12 cellular contexts compared by ENCODE assay signal in genomic region chr3:122498152-122498551, GRCh38. TPM values are rescaled to one million over a fixed set of nuclear protein-coding genes. Genes with fewer than 3 reads are reported as not detected.
A peak's percentile ranks its signal among the peaks of the same experiment; 100 is the strongest.
DNase-seq lines count a peak whose midpoint lies in the region; ATAC-seq, FAIRE-seq and TF ChIP-seq lines count a peak whose summit lies in the region.
"Had no signal": no experiment of that assay in that cellular context is flagged by ENCODE, and none has a peak within 500 bp of the region (broad histone marks: within the 10 kb centered on the region; RNA-seq: fewer than 3 reads in every experiment).

No MANE protein-coding gene starts in this region.

- peaks cover 18 to 69% of the 10 kb centered on the region in 2 experiments for H3K79me1 ChIP-seq in IMR-90 (ENCODE audit: low read depth in 1 of 2, low read length in 2 of 2)

- intact Hi-C loops in IMR-90 (cut with micrococcal nuclease) (no loop called here), GM12878 (cut with micrococcal nuclease; ENCODE audit: unreplicated experiment) (no loop called here), natural killer cell (cut with micrococcal nuclease) (loop anchor here (5.0 kb wide), 1 partner anchor 81 kb away; the partner anchor contains the start of gene WDR5B)

- H3K27ac Mint-ChIP-seq in natural killer cell: peak overlapping the region; percentile 54 to 85

- no peak overlapping the region for H2AK5ac ChIP-seq in IMR-90 (ENCODE audit: low read depth, low read length)

- H2AK9ac ChIP-seq in IMR-90 (replicated peaks; ENCODE audit: low read depth, low read length, poor library complexity): no peak overlapping the region

- no peaks in the 10 kb centered on the region for H3K27me3 ChIP-seq in IMR-90 (ENCODE audit: control insufficient read depth, insufficient read depth, low read length)
- no peaks in the 10 kb centered on the region for H3K27me3 ChIP-seq in GM12878 (replicated peaks in 1 of 2; ENCODE audit: control insufficient read depth in 2 of 2, insufficient read depth in 2 of 2, low read length in 1 of 2)
- no peaks in the 10 kb centered on the region for H3K27me3 ChIP-seq in brain microvascular endothelial cell (replicated peaks)
- H3K27me3 ChIP-seq: left lung had no signal

- TF ChIP-seq RAD21 in IMR-90 (IDR thresholded peaks at IDR 0.05; ENCODE audit: low read length) (no peak), GM12878 (IDR thresholded peaks at IDR 0.05; ENCODE audit: insufficient read depth, low read depth, low read length) (no peak)

- TF ChIP-seq CTCF in IMR-90 (conservative IDR thresholded peaks at IDR 0.05; ENCODE audit: low read depth, low read length): no peak
- TF ChIP-seq CTCF in GM12878 (IDR thresholded peaks at IDR 0.05 in 2 of 3, conservative IDR thresholded peaks at IDR 0.05 in 1 of 3; ENCODE audit: control insufficient read depth in 2 of 3, extremely low read depth in 1 of 3, insufficient read depth in 1 of 3, low read depth in 3 of 3, low read length in 3 of 3): no peak
- TF ChIP-seq CTCF in natural killer cell (IDR thresholded peaks at IDR 0.05): no peak
- TF ChIP-seq CTCF in brain microvascular endothelial cell (IDR thresholded peaks at IDR 0.05; ENCODE audit: low read depth, low read length, missing control alignments): no peak

- no peak overlapping the region for H4K5ac ChIP-seq in IMR-90 (ENCODE audit: low read depth, low read length)

- no peak overlapping the region for H3K9ac ChIP-seq in IMR-90 (ENCODE audit: low read depth, low read length)
- H3K9ac ChIP-seq in GM12878 (ENCODE audit: control insufficient read depth, insufficient read depth, low read length): no peak overlapping the region

- no peak overlapping the region for H4K91ac ChIP-seq in IMR-90 (ENCODE audit: insufficient read depth, low read depth, low read length)

- dilution Hi-C loops in IMR-90 (cut with HindIII; ENCODE audit: low sequenced_read_pairs, unreplicated experiment): no loop called here

- no peaks in the 10 kb centered on the region for H3K36me3 Mint-ChIP-seq in natural killer cell

- CTCF ChIA-PET in IMR-90 (lab: Yijun Ruan, JAX) (no interaction called here), GM12878 (lab: Yijun Ruan, JAX) (interaction anchor here (0.6 to 2.5 kb wide), 3 partner anchors 10 to 13 kb away, joined by 3 to 11 read pairs (median 5); no protein-coding TSS in a partner anchor)

- TF ChIP-seq POLR2A in GM12892 (IDR thresholded peaks at IDR 0.05; ENCODE audit: low read depth, low read length) (no peak), IMR-90 (IDR thresholded peaks at IDR 0.05; ENCODE audit: low read depth, low read length) (no peak), GM12878 (IDR thresholded peaks at IDR 0.05; ENCODE audit: low read depth, low read length) (no peak)

- ATAC-seq in IMR-90 (ENCODE audit: low read depth): no peak
- ATAC-seq in GM12878: peak; percentile 11; the same call in 2 of the 3 replicates
- ATAC-seq in natural killer cell: no peak
- no peak for ATAC-seq in HG02678 (IDR thresholded peaks at IDR 0.05; ENCODE audit: unreplicated experiment)

- in situ Hi-C loops in IMR-90 (cut with MboI; ENCODE audit: low sequenced_read_pairs): no loop called here
- in situ Hi-C loops in GM12878 (cut with MboI): no loop called here
- in situ Hi-C loops in brain microvascular endothelial cell (cut with HindIII; ENCODE audit: low pct_ligation_motif_present, low sequenced_read_pairs): no loop called here

- POLR2A ChIA-PET in IMR-90 (lab: Charles Lee; ENCODE audit: unreplicated experiment): no interaction called here
- POLR2A ChIA-PET in GM12878 (lab: Charles Lee): interaction anchor here (1.1 to 1.3 kb wide), 3 partner anchors 10 to 15 kb away, joined by 3 to 6 read pairs (median 3); no protein-coding TSS in a partner anchor

- H2BK5ac ChIP-seq in IMR-90 (ENCODE audit: low read depth, low read length, poor library complexity, severe bottlenecking): no peak overlapping the region

- H3K9me3 Mint-ChIP-seq in natural killer cell: no peaks in the 10 kb centered on the region

- H3K4me2 ChIP-seq in IMR-90 (ENCODE audit: low read depth, low read length) (no peak overlapping the region), GM12878 (ENCODE audit: control insufficient read depth, insufficient read depth) (peak overlapping the region; percentile 4; the same call in 1 of the 2 replicates)

- DNase-seq in GM12892 (ENCODE audit: insufficient read length) (no peak), IMR-90 (no peak), GM12878 (ENCODE audit: low read depth, low spot score) (no peak), natural killer cell (no peak), brain microvascular endothelial cell (no peak), SK-N-DZ (ENCODE audit: low spot score) (no peak), activated gamma-delta T cell treated with Interleukin-2 at 50 U/mL for 16 hours (no peak)
- DNase-seq: left lung, NCI-H1417 treated with DMSO at 0.1 percent for 48 hours had no signal

- no peak overlapping the region for H3K27ac ChIP-seq in IMR-90 (ENCODE audit: insufficient read depth, low read length)
- H3K27ac ChIP-seq in GM12878 (ENCODE audit: control insufficient read depth, insufficient read depth): peak overlapping the region; percentile 64; the same call in 1 of the 2 replicates
- H3K27ac ChIP-seq in brain microvascular endothelial cell: no peak overlapping the region
- H3K27ac ChIP-seq: left lung, thoracic aorta had no signal

- no peak overlapping the region for H2AFZ ChIP-seq in IMR-90 (replicated peaks; ENCODE audit: low read length, poor library complexity)
- H2AFZ ChIP-seq in GM12878 (ENCODE audit: control insufficient read depth, low read depth, low read length): no peak overlapping the region

- H4K8ac ChIP-seq in IMR-90 (ENCODE audit: low read depth in 2 of 2, low read length in 2 of 2): no peak overlapping the region

- BruUV-seq in IMR-90 (replicated peaks; lab: Mats Ljungman, UMichigan) (no TSS peak), GM12878 (replicated peaks; lab: Mats Ljungman, UMichigan) (no TSS peak)

- no peak for TF ChIP-seq EP300 in GM12878 (IDR thresholded peaks at IDR 0.05; ENCODE audit: borderline replicate concordance in 1 of 2, control insufficient read depth in 1 of 2, low read depth in 2 of 2, low read length in 2 of 2)

- H3K4ac ChIP-seq in IMR-90 (ENCODE audit: low read depth, low read length): no peak overlapping the region

- H3K36me3 ChIP-seq in IMR-90 (ENCODE audit: control insufficient read depth, insufficient read depth, low read length) (no peaks in the 10 kb centered on the region; the same call in none of the 2 replicates), GM12878 (ENCODE audit: control insufficient read depth in 2 of 2, insufficient read depth in 2 of 2, low read length in 1 of 2) (peaks cover 0 to 10% of the 10 kb centered on the region in 2 experiments; a peak in 1 of 4 replicates), brain microvascular endothelial cell (replicated peaks) (peaks cover 7% of the 10 kb centered on the region)

- no peaks in the 10 kb centered on the region for H3K27me3 Mint-ChIP-seq in natural killer cell (ENCODE audit: low read depth in 2 of 2)

- H4K20me1 ChIP-seq in IMR-90 (ENCODE audit: insufficient read depth, low read length) (peaks cover 54% of the 10 kb centered on the region), GM12878 (ENCODE audit: control insufficient read depth, insufficient read depth) (no peaks in the 10 kb centered on the region; the same call in 1 of the 2 replicates)

- no CpG with 5 or more reads among the region's 1 CpG for WGBS in IMR-90 (ENCODE audit: extremely low coverage in 2 of 2, insufficient read length in 1 of 2), 2 experiments
- 4% methylated on average over 1 of the region's 1 CpG for WGBS in GM12878 (ENCODE audit: insufficient coverage, insufficient replicate concordance, low lambda C conversion rate, missing lambda C conversion rate)

- H3K9me1 ChIP-seq in IMR-90 (ENCODE audit: insufficient read depth, low read length): peaks cover 13% of the 10 kb centered on the region; the same call in 1 of the 2 replicates

- 0 out of 2 replicates have a peak overlapping the region, but pooled peaks have one; percentile 48 for H3K23ac ChIP-seq in IMR-90 (ENCODE audit: low read depth, low read length)

- H3K9me3 ChIP-seq in IMR-90 (ENCODE audit: control insufficient read depth, insufficient read depth, low read length) (no peaks in the 10 kb centered on the region), GM12878 (replicated peaks; ENCODE audit: control insufficient read depth, insufficient read depth, low read length) (no peaks in the 10 kb centered on the region)
- H3K9me3 ChIP-seq: left lung, thoracic aorta had no signal

- peak overlapping the region; percentile 42; the same call in 1 of the 2 replicates for H2BK20ac ChIP-seq in IMR-90 (ENCODE audit: low read depth, low read length)

- SMC1A ChIA-PET in GM12878 (lab: Charles Lee; ENCODE audit: uncharacterized antibody, unreplicated experiment): interaction anchor here (0.9 to 5.2 kb wide), 5 partner anchors 12 to 34 kb away, joined by 3 to 27 read pairs (median 5); partner anchors contain the start of gene KPNA1

- H3K4me3 ChIP-seq in IMR-90 (ENCODE audit: insufficient read depth, low read depth, low read length) (no peak overlapping the region), GM12878 (no peak overlapping the region), brain microvascular endothelial cell (ENCODE audit: low read depth, low read length) (no peak overlapping the region)
- H3K4me3 ChIP-seq: left lung, SK-N-MC, thoracic aorta had no signal

- peak overlapping the region; percentile 63; the same call in 1 of the 2 replicates for H3K14ac ChIP-seq in IMR-90 (replicated peaks; ENCODE audit: low read depth, low read length)

- RAD21 ChIA-PET in GM12878 (lab: Charles Lee; ENCODE audit: unreplicated experiment): interaction anchor here (1.1 kb wide), 1 partner anchor 11 kb away, joined by 6 read pairs; no protein-coding TSS in a partner anchor

- FAIRE-seq in GM12892 (lab: Jason Lieb, UNC) (peak; percentile 75), GM12878 (lab: Jason Lieb, UNC) (no peak)

- H3K56ac ChIP-seq in IMR-90 (ENCODE audit: extremely low read depth, insufficient read depth, low read length): no peak overlapping the region

- no peak overlapping the region for H3K18ac ChIP-seq in IMR-90 (ENCODE audit: low read depth, low read length)

- H2BK15ac ChIP-seq in IMR-90 (ENCODE audit: low read depth, low read length): no peak overlapping the region

- H3K79me2 ChIP-seq in GM12878 (ENCODE audit: control insufficient read depth, insufficient read depth, low read length): peaks cover 35% of the 10 kb centered on the region

- no peak overlapping the region for H3K4me3 Mint-ChIP-seq in natural killer cell

- H3K4me1 ChIP-seq in IMR-90 (ENCODE audit: control insufficient read depth, insufficient read depth, low read length): peaks cover 5% of the 10 kb centered on the region; the same call in 1 of the 2 replicates
- H3K4me1 ChIP-seq in GM12878 (ENCODE audit: control insufficient read depth, insufficient read depth, low read length): peaks cover 14% of the 10 kb centered on the region

- H3K4me1 Mint-ChIP-seq in natural killer cell: peaks cover 55 to 57% of the 10 kb centered on the region in 2 donors

- no peak overlapping the region for H2BK120ac ChIP-seq in IMR-90 (ENCODE audit: low read depth, low read length)

RNA-seq across cellular contexts. Expression of gene KPNA1, which starts 16.6 kb away (rescaled TPM):
- polyA plus RNA-seq in GM12892 (2012; ENCODE audit: missing spikeins): 21.5 TPM
- 53.3 and 112 TPM in 2 replicates for total RNA-seq in IMR-90 (2012; rRNA removed)
- 27.6 and 30.6 TPM in 2 replicates for polyA plus RNA-seq in IMR-90 (2012; rRNA removed)
- polyA plus RNA-seq in IMR-90 (2012; cell fraction: cytosol; rRNA removed): 8.3 and 20.0 TPM in 2 replicates
- polyA plus RNA-seq in IMR-90 (2012; cell fraction: nucleus; rRNA removed; ENCODE audit: low replicate concordance): 5.5 and 27.1 TPM in 2 replicates
- total RNA-seq in GM12878 (2013; cell fraction: nucleolus; rRNA removed): 80.9 and 90.7 TPM in 2 replicates
- total RNA-seq in GM12878 (2014; rRNA removed): 16.1 and 18.6 TPM in 2 replicates
- 29.7 and 29.9 TPM in 2 replicates for total RNA-seq in GM12878 (2014; rRNA removed; fragmentation: Illumina TruSeq; extraction: Trizol)
- 52.7 and 52.8 TPM in 2 replicates for total RNA-seq in GM12878 (2021)
- polyA plus RNA-seq in GM12878 (2011; ENCODE audit: low read depth): 9.4 TPM
- polyA plus RNA-seq in GM12878 (2011; rRNA removed): 45.6 and 56.3 TPM in 2 replicates
- 36.5 and 46.7 TPM in 2 replicates for polyA plus RNA-seq in GM12878 (2011; cell fraction: cytosol; rRNA removed)
- polyA plus RNA-seq in GM12878 (2011; cell fraction: nucleus; rRNA removed): 36.3 and 44.2 TPM in 2 replicates
- polyA plus RNA-seq in GM12878 (2012): 13.7 and 19.9 TPM in 2 replicates
- polyA plus RNA-seq in GM12878 (2014; fragmentation: Illumina TruSeq; extraction: Trizol): 50.9 and 54.9 TPM in 2 replicates
- 1 to 10 TPM; 8.5 to 8.8 TPM for polyA plus RNA-seq in GM12878 (2014; fragmentation: Nextera tagmentation; extraction: Ambion mirVana)
- 33.4 and 37.6 TPM in 2 replicates for polyA plus RNA-seq in GM12878 (2014; rRNA removed)
- polyA plus RNA-seq in GM12878 (2016; fragmentation: Nextera tagmentation; extraction: Ambion mirVana): 10 to 100 TPM; 44.4 to 46.8 TPM
- 43.9 and 44.5 TPM in 2 replicates for polyA minus RNA-seq in GM12878 (2011; rRNA and poly(A)+ RNA removed)
- polyA minus RNA-seq in GM12878 (2011; cell fraction: cytosol; rRNA and poly(A)+ RNA removed): 16.0 and 19.0 TPM in 2 replicates
- polyA minus RNA-seq in GM12878 (2011; cell fraction: nucleus; rRNA and poly(A)+ RNA removed): 12.7 and 24.3 TPM in 2 replicates
- total RNA-seq in natural killer cell: 10 to 100 TPM; 62.3 to 67.1 (median 63.1) TPM
- polyA plus RNA-seq in SK-N-DZ (2014; cell fraction: cytosol; rRNA removed): 22.0 and 26.7 TPM in 2 replicates
- 41.8 and 46.3 TPM in 2 replicates for polyA plus RNA-seq in SK-N-DZ (2014; cell fraction: nucleus; rRNA removed)
